8 cellular contexts compared by ENCODE assay signal in the genomic region with DNA sequence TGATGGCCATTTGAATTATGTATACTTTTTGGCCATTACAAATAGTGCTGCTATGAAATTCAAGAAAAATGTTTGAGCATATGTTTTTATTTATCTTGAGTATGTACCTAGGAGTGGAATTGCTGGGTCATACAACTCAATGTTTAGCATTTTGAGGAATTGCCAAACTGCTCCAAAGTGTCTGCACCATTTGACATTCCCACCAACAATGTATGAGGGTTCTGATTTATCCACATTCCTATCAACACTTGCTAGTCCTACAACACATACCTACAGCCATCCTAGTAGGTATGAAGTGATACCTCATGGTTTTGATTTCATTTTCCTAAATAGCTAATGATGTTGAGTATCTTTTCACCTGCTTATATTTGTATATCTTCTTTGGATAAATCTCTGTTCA.
"Had no signal": no experiment of that assay in that cellular context is flagged by ENCODE, and none has a peak within 500 bp of the region (broad histone marks: within the 10 kb centered on the region; RNA-seq: fewer than 3 reads in every experiment).

No MANE protein-coding gene starts in this region.

- ATAC-seq: HepG2, K562 had no signal

- H3K4me2 ChIP-seq: KMS-11 had no signal

- H3K9ac ChIP-seq: KMS-11 had no signal

- DNase-seq: IMR-90, KBM-7, KG1 had no signal

- H3K27ac ChIP-seq: HL-60, KMS-11 had no signal

- FAIRE-seq: HepG2, HTR-8/SVneo, K562 had no signal

- H3K4me3 ChIP-seq: K562 had no signal
